Comparison of ENCODE assay signal across 11 cellular contexts in genomic region chr19:30153326-30154210, GRCh38.
DNase-seq lines count a peak whose midpoint lies in the region; ATAC-seq and TF ChIP-seq lines count a peak whose summit lies in the region.
"Had no signal": no experiment of that assay in that cellular context is flagged by ENCODE, and none has a peak within 500 bp of the region (broad histone marks: within the 10 kb centered on the region; RNA-seq: fewer than 3 reads in every experiment).

No MANE protein-coding gene starts in this region.

- no peak overlapping the region for H3K4me3 Mint-ChIP-seq in activated CD4-positive, alpha-beta memory T cell treated with anti-CD3 and anti-CD28 coated beads, Interleukin-2, amount 10 ng/mL, durations not matched to agents 7 days and 5 days

- TF ChIP-seq EP300 in upper lobe of left lung (IDR thresholded peaks at IDR 0.05) = no peak

- ATAC-seq in GM18520 (IDR thresholded peaks at IDR 0.05; ENCODE audit: unreplicated experiment) = peak; percentile 77
- ATAC-seq in GM21390 (IDR thresholded peaks at IDR 0.05; ENCODE audit: unreplicated experiment) = peak; percentile 69
- peak; percentile 86 for ATAC-seq in HG03103 (IDR thresholded peaks at IDR 0.05; ENCODE audit: low read depth, unreplicated experiment)
- ATAC-seq in upper lobe of left lung (ENCODE audit: low FRiP score in 2 of 2) = no peak

- no peaks in the 10 kb centered on the region for H3K36me3 Mint-ChIP-seq in activated CD4-positive, alpha-beta memory T cell treated with anti-CD3 and anti-CD28 coated beads, Interleukin-2, amount 10 ng/mL, durations not matched to agents 7 days and 5 days (ENCODE audit: low read depth)

- H3K36me3 ChIP-seq in SU-DHL-6 (ENCODE audit: low read length) (no peaks in the 10 kb centered on the region), upper lobe of left lung (no peaks in the 10 kb centered on the region)

- POLR2A ChIA-PET in activated CD4-positive, alpha-beta memory T cell treated with anti-CD3 and anti-CD28 coated beads, Interleukin-2, amount 10 ng/mL, durations not matched to agents 7 days and 5 days (lab: Charles Lee) = no interaction called here

- CTCF ChIA-PET in activated CD4-positive, alpha-beta memory T cell treated with anti-CD3 and anti-CD28 coated beads, Interleukin-2, amount 10 ng/mL, durations not matched to agents 7 days and 5 days (lab: Charles Lee) = no interaction called here

- TF ChIP-seq CTCF in SU-DHL-6 (IDR thresholded peaks at IDR 0.05; ENCODE audit: insufficient read depth, low read length, poor library complexity, severe bottlenecking) = no peak
- no peak for TF ChIP-seq CTCF in upper lobe of left lung (IDR thresholded peaks at IDR 0.05)

- H4K20me1 ChIP-seq in SU-DHL-6 (ENCODE audit: low read depth, low read length) = no peaks in the 10 kb centered on the region

- H3K27me3 Mint-ChIP-seq in activated CD4-positive, alpha-beta memory T cell treated with anti-CD3 and anti-CD28 coated beads, Interleukin-2, amount 10 ng/mL, durations not matched to agents 7 days and 5 days = no peaks in the 10 kb centered on the region

- no peak overlapping the region for H3K9ac ChIP-seq in SU-DHL-6 (ENCODE audit: low read length)

- H3K4me1 Mint-ChIP-seq in activated CD4-positive, alpha-beta memory T cell treated with anti-CD3 and anti-CD28 coated beads, Interleukin-2, amount 10 ng/mL, durations not matched to agents 7 days and 5 days = no peaks in the 10 kb centered on the region

- H3K9me3 Mint-ChIP-seq in activated CD4-positive, alpha-beta memory T cell treated with anti-CD3 and anti-CD28 coated beads, Interleukin-2, amount 10 ng/mL, durations not matched to agents 7 days and 5 days = no peaks in the 10 kb centered on the region

- H3K4me3 ChIP-seq in SU-DHL-6 (ENCODE audit: insufficient read depth, low read length, poor library complexity, severe bottlenecking) = no peak overlapping the region
- H3K4me3 ChIP-seq in upper lobe of left lung = no peak overlapping the region

- no peaks in the 10 kb centered on the region for H3K4me1 ChIP-seq in upper lobe of left lung

- no peaks in the 10 kb centered on the region for H3K79me2 ChIP-seq in SU-DHL-6 (ENCODE audit: insufficient read depth, low read length)

- TF ChIP-seq POLR2A in upper lobe of left lung (IDR thresholded peaks at IDR 0.05) = no peak

- 49 to 51% methylated on average over 18 of the region's 18 CpGs for WGBS in upper lobe of left lung, 2 donors

- no peaks in the 10 kb centered on the region for H3F3A ChIP-seq in SU-DHL-6 (ENCODE audit: insufficient read depth)

- no peaks in the 10 kb centered on the region for H3K9me3 ChIP-seq in SU-DHL-6 (ENCODE audit: insufficient read depth, low read length)
- no peaks in the 10 kb centered on the region for H3K9me3 ChIP-seq in upper lobe of left lung

- DNase-seq in activated CD4-positive, alpha-beta memory T cell treated with anti-CD3 and anti-CD28 coated beads, Interleukin-2, amount 10 ng/mL, durations not matched to agents 7 days and 5 days = no peak
- DNase-seq in HUDEP-2 (lab: John Stamatoyannopoulos, UW; ENCODE audit: unreplicated experiment in 76 of 76) (no peak), NCI-H446 (lab: John Stamatoyannopoulos, UW) (no peak), upper lobe of left lung (no peak)
- DNase-seq: effector memory CD4-positive, alpha-beta T cell; NCI-H2081 treated with DMSO at 0.1 percent for 48 hours; Right ventricle myocardium superior had no signal

- no peak overlapping the region for H3K27ac Mint-ChIP-seq in activated CD4-positive, alpha-beta memory T cell treated with anti-CD3 and anti-CD28 coated beads, Interleukin-2, amount 10 ng/mL, durations not matched to agents 7 days and 5 days

- H3K27ac ChIP-seq in SU-DHL-6 (ENCODE audit: low read depth, low read length) (no peak overlapping the region), upper lobe of left lung (no peak overlapping the region)

- no peaks in the 10 kb centered on the region for H3K9me2 ChIP-seq in SU-DHL-6 (replicated peaks; ENCODE audit: insufficient read depth, low read length)

- peak overlapping the region; percentile 10 for H3K4me2 ChIP-seq in SU-DHL-6 (ENCODE audit: low read depth, low read length, poor library complexity, severe bottlenecking)

- H3K27me3 ChIP-seq in SU-DHL-6 (ENCODE audit: low read length) (no peaks in the 10 kb centered on the region), upper lobe of left lung (no peaks in the 10 kb centered on the region)

- no peak overlapping the region for H2AFZ ChIP-seq in SU-DHL-6 (ENCODE audit: low read depth, low read length, severe bottlenecking)

Comparison
In these comparisons a context has a peak if more than half of its experiments do, and no peak if none do; other contexts are left out.
1. ATAC-seq: peak in GM18520 (single experiment), GM21390 (single experiment) and HG03103 (single experiment); none in upper lobe of left lung (0 of 2).